ENCODE assay signal across 11 cellular contexts in genomic region chrX:20595928-20596550, GRCh38.
DNase-seq lines count a peak whose midpoint lies in the region; ATAC-seq and TF ChIP-seq lines count a peak whose summit lies in the region.
"Had no signal": no experiment of that assay in that cellular context is flagged by ENCODE, and none has a peak within 500 bp of the region (broad histone marks: within the 10 kb centered on the region; RNA-seq: fewer than 3 reads in every experiment).

No MANE protein-coding gene starts in this region.

- H2AK5ac ChIP-seq in H9 (ENCODE audit: insufficient read length, low read length) (no peak overlapping the region), trophoblast cell (ENCODE audit: low read length) (no peak overlapping the region)

- H3K4me2 ChIP-seq in H9 (ENCODE audit: insufficient read depth, insufficient read length, low read length) = no peak overlapping the region
- H3K4me2 ChIP-seq in trophoblast cell (ENCODE audit: low read length) = peak overlapping the region; percentile 45

- no peak overlapping the region for H3K4ac ChIP-seq in H9 (ENCODE audit: low read depth, low read length)
- H3K4ac ChIP-seq in trophoblast cell (ENCODE audit: low read depth, low read length) = no peak overlapping the region

- H2BK5ac ChIP-seq in H9 (ENCODE audit: insufficient read length, low read length) (no peak overlapping the region), trophoblast cell (ENCODE audit: low read depth, low read length, poor library complexity) (peak overlapping the region; percentile 66)

- H3T11ph ChIP-seq in H9 (ENCODE audit: low read length) = no peak overlapping the region

- no peak overlapping the region for H2BK12ac ChIP-seq in H9 (ENCODE audit: insufficient read length, low read depth, low read length)
- H2BK12ac ChIP-seq in trophoblast cell (ENCODE audit: low read length) = no peak overlapping the region

- no peak overlapping the region for H3K4me3 Mint-ChIP-seq in H9
- H3K4me3 Mint-ChIP-seq: natural killer cell treated with Interleukin-12 subunit alpha and Interleukin-12 subunit beta and Interleukin-15 and Interleukin-18, amount 100 ng/mL, for 72 hours had no signal

- H2AFZ ChIP-seq in H9 (ENCODE audit: low read length) = no peak overlapping the region
- no peak overlapping the region for H2AFZ ChIP-seq in trophoblast cell (ENCODE audit: insufficient read depth, low read length, poor library complexity)

- TF ChIP-seq CTCF in AG10803 (conservative IDR thresholded peaks at IDR 0.05; ENCODE audit: low read length) = no peak
- TF ChIP-seq CTCF in H9 (conservative IDR thresholded peaks at IDR 0.05) = no peak; the same call in 2 of the 3 replicates

- no peak overlapping the region for H4K91ac ChIP-seq in H9 (ENCODE audit: insufficient read length, low read depth, low read length)
- H4K91ac ChIP-seq in trophoblast cell (ENCODE audit: low read depth, low read length) = peak overlapping the region; percentile 55

- H3K9me3 Mint-ChIP-seq in H9 = peaks cover 2 to 30% of the 10 kb centered on the region in 2 experiments
- H3K9me3 Mint-ChIP-seq: natural killer cell treated with Interleukin-12 subunit alpha and Interleukin-12 subunit beta and Interleukin-15 and Interleukin-18, amount 100 ng/mL, for 72 hours had no signal

- H2BK15ac ChIP-seq in H9 (ENCODE audit: low read depth, low read length) = no peak overlapping the region

- H3K23ac ChIP-seq in H9 (ENCODE audit: insufficient read length, low read depth, low read length) (no peak overlapping the region), trophoblast cell (ENCODE audit: low read length) (no peak overlapping the region)

- H3K27ac Mint-ChIP-seq in H9 = no peak overlapping the region; a peak in 2 of 7 replicates
- H3K27ac Mint-ChIP-seq: natural killer cell treated with Interleukin-12 subunit alpha and Interleukin-12 subunit beta and Interleukin-15 and Interleukin-18, amount 100 ng/mL, for 72 hours had no signal

- H3K27me3 ChIP-seq in H9 (ENCODE audit: insufficient read depth, low read length) (no peaks in the 10 kb centered on the region), trophoblast cell (ENCODE audit: insufficient read depth, low read length) (no peaks in the 10 kb centered on the region), MG63 (no peaks in the 10 kb centered on the region)

- no peak overlapping the region for H2BK120ac ChIP-seq in H9 (ENCODE audit: low read depth, low read length, poor library complexity, severe bottlenecking)
- H2BK120ac ChIP-seq in trophoblast cell (ENCODE audit: insufficient read depth, low read length, poor library complexity) = peak overlapping the region; percentile 36

- H3K36me3 Mint-ChIP-seq in H9 (ENCODE audit: insufficient read depth in 1 of 3, low read depth in 3 of 3) = peaks cover 0 to 5% (median 0%) of the 10 kb centered on the region in 3 experiments; a peak in 2 of 7 replicates
- H3K36me3 Mint-ChIP-seq: natural killer cell treated with Interleukin-12 subunit alpha and Interleukin-12 subunit beta and Interleukin-15 and Interleukin-18, amount 100 ng/mL, for 72 hours had no signal

- no peak overlapping the region for H2BK20ac ChIP-seq in H9 (ENCODE audit: low read depth, low read length, poor library complexity, severe bottlenecking)

- no peaks in the 10 kb centered on the region for H3K27me3 Mint-ChIP-seq in H9 (ENCODE audit: low read depth)

- H4K12ac ChIP-seq in trophoblast cell (ENCODE audit: low read depth, low read length) = no peak overlapping the region

- ATAC-seq in GM18870 (IDR thresholded peaks at IDR 0.05; ENCODE audit: unreplicated experiment) (no peak), GM19455 (IDR thresholded peaks at IDR 0.05; ENCODE audit: unreplicated experiment) (no peak), SK-N-SH treated with all-trans-retinoic acid at 6 μM for 48 hours (no peak)

- H4K8ac ChIP-seq in H9 (replicated peaks; ENCODE audit: insufficient read length, low read depth, low read length) = no peak overlapping the region
- peak overlapping the region; percentile 17 for H4K8ac ChIP-seq in trophoblast cell (ENCODE audit: low read depth, low read length)

- H3K18ac ChIP-seq in H9 (ENCODE audit: insufficient read length, low read depth, low read length) = no peak overlapping the region
- H3K18ac ChIP-seq in trophoblast cell (ENCODE audit: low read length) = no peak overlapping the region

- H3K9ac ChIP-seq in H9 (ENCODE audit: extremely low read depth, insufficient read length, low read length) (no peak overlapping the region), trophoblast cell (ENCODE audit: low read length) (no peak overlapping the region)

- DNase-seq in AG10803 (ENCODE audit: low read depth) = peak; percentile 31
- peak; percentile 26 for DNase-seq in H9
- DNase-seq in activated naive CD4-positive, alpha-beta T cell treated with anti-CD3 and anti-CD28 coated beads, Interleukin-2, amount 50 U/mL, for 16 hours = peak; percentile 10
- DNase-seq in trophoblast cell = peak; percentile 35 to 68
- no peak for DNase-seq in MG63
- DNase-seq: Calu3, NCI-H1436 had no signal

- H3K79me1 ChIP-seq in H9 (ENCODE audit: insufficient read depth, low read depth, low read length, poor library complexity, severe bottlenecking) = no peaks in the 10 kb centered on the region
- peaks cover 12% of the 10 kb centered on the region for H3K79me1 ChIP-seq in trophoblast cell (ENCODE audit: low read length)

- peaks cover 20 to 25% of the 10 kb centered on the region in 2 experiments for H3K4me1 Mint-ChIP-seq in H9

- no peaks in the 10 kb centered on the region for H3K36me3 ChIP-seq in trophoblast cell (ENCODE audit: control insufficient read depth in 1 of 2, insufficient read depth in 2 of 2, low read length in 2 of 2)
- no peaks in the 10 kb centered on the region for H3K36me3 ChIP-seq in MG63

- no peaks in the 10 kb centered on the region for H3K79me2 ChIP-seq in H9 (ENCODE audit: insufficient read depth, low read length)
- no peaks in the 10 kb centered on the region for H3K79me2 ChIP-seq in trophoblast cell (ENCODE audit: control insufficient read depth, insufficient read depth, low read length, poor library complexity)

- H3K4me1 ChIP-seq in H9 (ENCODE audit: insufficient read depth, low read length) (no peaks in the 10 kb centered on the region), trophoblast cell (ENCODE audit: control insufficient read depth in 1 of 2, insufficient read depth in 2 of 2, low read length in 2 of 2) (peaks cover 8 to 15% of the 10 kb centered on the region in 2 experiments)

- H3K4me3 ChIP-seq in AG10803 (ENCODE audit: low read length) (no peak overlapping the region), trophoblast cell (ENCODE audit: low read depth, low read length) (no peak overlapping the region), MG63 (no peak overlapping the region)

- no peak overlapping the region for H3K56ac ChIP-seq in H9 (ENCODE audit: insufficient read length, low read depth, low read length)

- H3K27ac ChIP-seq in H9 (ENCODE audit: insufficient read length, low read depth, low read length) = no peak overlapping the region
- peak overlapping the region; percentile 93 for H3K27ac ChIP-seq in trophoblast cell (ENCODE audit: low read depth, low read length)

- H3K9me3 ChIP-seq in H9 (ENCODE audit: control insufficient read depth, low read depth, low read length) = peaks cover 26% of the 10 kb centered on the region
- no peaks in the 10 kb centered on the region for H3K9me3 ChIP-seq in trophoblast cell (ENCODE audit: insufficient read depth, low read depth, low read length)
- H3K9me3 ChIP-seq in MG63 = no peaks in the 10 kb centered on the region

- H3K23me2 ChIP-seq in H9 (ENCODE audit: insufficient read length, low read depth, low read length, poor library complexity, severe bottlenecking) = no peaks in the 10 kb centered on the region

- H3K14ac ChIP-seq in H9 (ENCODE audit: insufficient read depth, low read length) (no peak overlapping the region), trophoblast cell (ENCODE audit: low read length) (no peak overlapping the region)

- H4K20me1 ChIP-seq in H9 (ENCODE audit: control insufficient read depth, insufficient read depth, insufficient read length) = no peaks in the 10 kb centered on the region

- no CpG with 5 or more reads among the region's 6 CpGs for WGBS in H9 (ENCODE audit: extremely low coverage, insufficient read length, low lambda C conversion rate)
- WGBS in trophoblast cell (ENCODE audit: extremely low coverage, insufficient coverage, insufficient read length) = no CpG with 5 or more reads among the region's 6 CpGs

- no peak overlapping the region for H4K5ac ChIP-seq in H9 (ENCODE audit: insufficient read length, low read depth, low read length)

TF ChIP-seq in SK-N-SH treated with all-trans-retinoic acid at 6 μM for 48 hours, 23 proteins besides CTCF, POLR2A, EP300 and RAD21 (continues in another document):
- no peak for TF ChIP-seq BACH2 (CRISPR knock-in tag; IDR thresholded peaks at IDR 0.05; ENCODE audit: borderline replicate concordance)
- no peak for TF ChIP-seq ZNF8 (CRISPR knock-in tag; IDR thresholded peaks at IDR 0.05)
- no peak for TF ChIP-seq CSDC2 (CRISPR knock-in tag; IDR thresholded peaks at IDR 0.05)
- TF ChIP-seq TSHZ2 (CRISPR knock-in tag; IDR thresholded peaks at IDR 0.05) = no peak
- TF ChIP-seq ESRRG (CRISPR knock-in tag; IDR thresholded peaks at IDR 0.05) = no peak
- no peak for TF ChIP-seq ZFP3 (CRISPR knock-in tag; IDR thresholded peaks at IDR 0.05)
- no peak for TF ChIP-seq RARB (CRISPR knock-in tag; IDR thresholded peaks at IDR 0.05)
- no peak for TF ChIP-seq OSR1 (CRISPR knock-in tag; IDR thresholded peaks at IDR 0.05)
